In genomic region chr16:58511933-58512815, GRCh38 we compare ENCODE assay signal across 7 cellular contexts. TPM values are rescaled to one million over a fixed set of nuclear protein-coding genes. Genes with fewer than 3 reads are reported as not detected.
A peak's percentile ranks its signal among the peaks of the same experiment; 100 is the strongest.
DNase-seq lines count a peak whose midpoint lies in the region; FAIRE-seq and TF ChIP-seq lines count a peak whose summit lies in the region.

No MANE protein-coding gene starts in this region.

- no peak overlapping the region for H3K4me3 ChIP-seq in osteoblast (ENCODE audit: insufficient read depth, low read length)
- no peak overlapping the region for H3K4me3 ChIP-seq in transverse colon

- H3K27me3 ChIP-seq in osteoblast (ENCODE audit: insufficient read depth, low read length) (no peaks in the 10 kb centered on the region), transverse colon (peaks cover 9% of the 10 kb centered on the region)

- in situ Hi-C loops in transverse colon (cut with MboI; ENCODE audit: low pct_ligation_motif_present in 1 of 4, low pct_unique_long_range_greater_than_20kb in 1 of 4, low sequenced_read_pairs in 3 of 4): no loop called here

- no peak for TF ChIP-seq POLR2A in transverse colon (IDR thresholded peaks at IDR 0.05)

- DNase-seq in GM18507 (ENCODE audit: extremely low spot score, insufficient read length, low read depth): peak; percentile 47
- DNase-seq in HTR-8/SVneo (ENCODE audit: insufficient read length, low spot score): peak; percentile 53
- peak; percentile 69 for DNase-seq in RKO (ENCODE audit: low spot score)
- peak; percentile 74 for DNase-seq in activated T-helper 1 cell treated with Interleukin-2 at 50 U/mL for 16 hours (ENCODE audit: low read depth)
- peak; percentile 18 for DNase-seq in fibroblast of the conjunctiva (ENCODE audit: low read depth)
- DNase-seq in osteoblast (ENCODE audit: insufficient read length, low spot score, missing footprints): peak; percentile 93
- peak; percentile 83 for DNase-seq in transverse colon

- H3K79me2 ChIP-seq in osteoblast (ENCODE audit: insufficient read depth, low read length): peaks cover 4% of the 10 kb centered on the region

- H3K27ac ChIP-seq in osteoblast (ENCODE audit: low read depth, low read length) (no peak overlapping the region), transverse colon (no peak overlapping the region)

- intact Hi-C loops in transverse colon (cut with DNase I; ENCODE audit: low total_unique reads): no loop called here

- TF ChIP-seq CTCF in osteoblast (IDR thresholded peaks at IDR 0.05; ENCODE audit: extremely low read depth, low read depth, low read length): peak; percentile 75
- peak; percentile 64 to 78 (median 74) for TF ChIP-seq CTCF in transverse colon (IDR thresholded peaks at IDR 0.05)

- no peak for TF ChIP-seq EP300 in transverse colon (IDR thresholded peaks at IDR 0.05; ENCODE audit: low read depth)

- H3K9me3 ChIP-seq in osteoblast (ENCODE audit: low read depth, low read length): no peaks in the 10 kb centered on the region
- H3K9me3 ChIP-seq in transverse colon: no peaks in the 10 kb centered on the region

- no peak overlapping the region for H2AFZ ChIP-seq in osteoblast (ENCODE audit: low read length)

- peak; percentile 85 for FAIRE-seq in GM18507 (lab: Jason Lieb, UNC)
- peak; percentile 74 for FAIRE-seq in HTR-8/SVneo (lab: Jason Lieb, UNC)

- peaks cover 5% of the 10 kb centered on the region for H3K36me3 ChIP-seq in osteoblast (ENCODE audit: insufficient read depth, low read length)
- H3K36me3 ChIP-seq in transverse colon: peaks cover 0 to under 1% (median 0%) of the 10 kb centered on the region in 4 donors

- H3K4me2 ChIP-seq in osteoblast (ENCODE audit: insufficient read depth, low read length): no peak overlapping the region

- peaks cover 8% of the 10 kb centered on the region for H3K4me1 ChIP-seq in osteoblast (ENCODE audit: insufficient read depth, low read length)
- H3K4me1 ChIP-seq in transverse colon: peaks cover 0 to 23% (median 19%) of the 10 kb centered on the region in 4 donors

- peaks cover 6% of the 10 kb centered on the region for H4K20me1 ChIP-seq in osteoblast (ENCODE audit: insufficient read depth, low read length)

- WGBS in transverse colon (ENCODE audit: low coverage in 1 of 2), 2 donors: 57% methylated on average over 17 of the region's 17 CpGs; no CpG with 5 or more reads in 1 of the 2 donors

RNA-seq across cellular contexts. Expression of gene SETD6, which starts 3.1 kb away (rescaled TPM):
- total RNA-seq in osteoblast (12.3 and 17.7 TPM in 2 replicates), transverse colon (10 to 100 TPM; 22.1 to 44.8 (median 23.3) TPM)

RNA-seq across cellular contexts. Expression of gene NDRG4, which starts 12.2 kb away (rescaled TPM):
- total RNA-seq in osteoblast (6.5 and 8.0 TPM in 2 replicates), transverse colon (10 to 100 TPM in 1 of 4 donors, 1 to 10 TPM in 2, under 1 TPM in 1; 0.60 to 64.7 (median 4.4) TPM)

Comparison
In these comparisons a context has a peak if more than half of its experiments do, and no peak if none do; other contexts are left out.
1. DNase-seq: peak in every context shown above with its lines; median percentile 93 in osteoblast; 83 in transverse colon; 74 in activated T-helper 1 cell treated with Interleukin-2 at 50 U/mL for 16 hours; 69 in RKO; 53 in HTR-8/SVneo; 47 in GM18507; 18 in fibroblast of the conjunctiva.